In genomic region chr12:50314629-50315312, GRCh38 we compare ENCODE assay signal across 8 cellular contexts. TPM values are rescaled to one million over a fixed set of nuclear protein-coding genes. Genes with fewer than 3 reads are reported as not detected.
DNase-seq lines count a peak whose midpoint lies in the region; ATAC-seq and TF ChIP-seq lines count a peak whose summit lies in the region.

No MANE protein-coding gene starts in this region.

- peak; percentile 44 for ATAC-seq in left colon

- DNase-seq in NCI-H2029 treated with DMSO at 0.1 percent for 48 hours (lab: John Stamatoyannopoulos, UW) (peak; percentile 32), NCI-H2029 (lab: John Stamatoyannopoulos, UW) (no peak), NCI-H1436 (lab: John Stamatoyannopoulos, UW) (peak; percentile 8), astrocyte of the spinal cord (ENCODE audit: low read depth, low spot score) (peak; percentile 71), left colon (no peak), posterior cingulate gyrus (no peak)
- DNase-seq in stimulated activated naive CD4-positive, alpha-beta T cell treated with Interleukin-2 at 50 U/mL for 16 hours (lab: John Stamatoyannopoulos, UW) = no peak
- DNase-seq in stimulated activated CD4-positive, alpha-beta T cell treated with anti-CD3 and anti-CD28 coated beads, Interleukin-4, amount 100 ng/mL, for 24 hours = no peak

- no peak overlapping the region for H3K4me3 ChIP-seq in astrocyte of the spinal cord (ENCODE audit: low read depth, low read length)

- in situ Hi-C loops in astrocyte of the spinal cord (cut with HindIII; ENCODE audit: low sequenced_read_pairs) = no loop called here

- intact Hi-C loops in left colon (cut with DNase I, micrococcal nuclease) = loop anchor here in 1 of 2 donors (5.0 kb wide), 1 partner anchor 127 kb away; no protein-coding TSS in a partner anchor
- intact Hi-C loops in posterior cingulate gyrus (cut with DNase I) = loop anchor here (2.0 kb wide), 1 partner anchor 132 kb away; no protein-coding TSS in a partner anchor

- TF ChIP-seq CTCF in astrocyte of the spinal cord (IDR thresholded peaks at IDR 0.05; ENCODE audit: low read depth, low read length) = peak; percentile 67

RNA-seq across cellular contexts. Expression of gene LIMA1, which starts 31.5 kb away (rescaled TPM):
- 100 to 1,000 TPM; 279 to 296 TPM for total RNA-seq in left colon

Comparison
In these comparisons a context has a peak if more than half of its experiments do, and no peak if none do; other contexts are left out.
1. DNase-seq: peak in NCI-H2029 treated with DMSO at 0.1 percent for 48 hours (single experiment), NCI-H1436 (single experiment) and astrocyte of the spinal cord (single experiment); none in NCI-H2029 (single experiment), left colon (0 of 2), stimulated activated naive CD4-positive, alpha-beta T cell treated with Interleukin-2 at 50 U/mL for 16 hours (single experiment), stimulated activated CD4-positive, alpha-beta T cell treated with anti-CD3 and anti-CD28 coated beads, Interleukin-4, amount 100 ng/mL, for 24 hours (single experiment) and posterior cingulate gyrus (0 of 10).